In genomic region chr3:9216736-9217135, GRCh38 we compare ENCODE assay signal across 34 cellular contexts. TPM values are rescaled to one million over a fixed set of nuclear protein-coding genes. Genes with fewer than 3 reads are reported as not detected.
DNase-seq lines count a peak whose midpoint lies in the region; ATAC-seq, FAIRE-seq and TF ChIP-seq lines count a peak whose summit lies in the region.
"Had no signal": no experiment of that assay in that cellular context is flagged by ENCODE, and none has a peak within 500 bp of the region (broad histone marks: within the 10 kb centered on the region; RNA-seq: fewer than 3 reads in every experiment).

No MANE protein-coding gene starts in this region.

- no peak overlapping the region for H3K9ac ChIP-seq in astrocyte (ENCODE audit: low read length)

- no peak overlapping the region for H3K27ac Mint-ChIP-seq in astrocyte (ENCODE audit: unreplicated experiment)
- H3K27ac Mint-ChIP-seq in glutamatergic neuron (ENCODE audit: unreplicated experiment) = peak overlapping the region; percentile 23
- H3K27ac Mint-ChIP-seq: activated CD4-positive, alpha-beta memory T cell treated with anti-CD3 and anti-CD28 coated beads for 36 hours; activated naive CD8-positive, alpha-beta T cell treated with anti-CD3 and anti-CD28 coated beads, Interleukin-2, amount 50 U/mL, for 24 hours; activated T-cell treated with anti-CD3 and anti-CD28 coated beads, Interleukin-2, amount 50 U/mL, for 72 hours; dendritic cell treated with granulocyte-macrophage colony-stimulating factor and Interleukin-4, amounts not matched to agents 40 ng/mL and 50 ng/mL, for 4 days; endodermal cell; GM23338; immature natural killer cell; stimulated activated effector memory CD8-positive, alpha-beta T cell treated with anti-CD3 and anti-CD28 coated beads, Interleukin-12 subunit alpha, Interleukin-12 subunit beta, amount 100 ng/mL, for 72 hours; T-helper 17 cell had no signal

- no peaks in the 10 kb centered on the region for H3K9me3 Mint-ChIP-seq in astrocyte (ENCODE audit: unreplicated experiment)
- peaks cover 2% of the 10 kb centered on the region for H3K9me3 Mint-ChIP-seq in glutamatergic neuron (ENCODE audit: unreplicated experiment)
- H3K9me3 Mint-ChIP-seq: activated CD4-positive, alpha-beta memory T cell treated with anti-CD3 and anti-CD28 coated beads for 36 hours; activated naive CD8-positive, alpha-beta T cell treated with anti-CD3 and anti-CD28 coated beads, Interleukin-2, amount 50 U/mL, for 24 hours; activated T-cell treated with anti-CD3 and anti-CD28 coated beads, Interleukin-2, amount 50 U/mL, for 72 hours; dendritic cell treated with granulocyte-macrophage colony-stimulating factor and Interleukin-4, amounts not matched to agents 40 ng/mL and 50 ng/mL, for 4 days; endodermal cell; GM23338; immature natural killer cell; stimulated activated effector memory CD8-positive, alpha-beta T cell treated with anti-CD3 and anti-CD28 coated beads, Interleukin-12 subunit alpha, Interleukin-12 subunit beta, amount 100 ng/mL, for 72 hours had no signal

- peak; percentile 67 for ATAC-seq in sciatic nerve
- no peak for ATAC-seq in GM19467 (IDR thresholded peaks at IDR 0.05; ENCODE audit: unreplicated experiment)
- no peak for ATAC-seq in GM18858 (IDR thresholded peaks at IDR 0.05; ENCODE audit: unreplicated experiment)
- no peak for ATAC-seq in HG03175 (IDR thresholded peaks at IDR 0.05; ENCODE audit: unreplicated experiment)
- ATAC-seq: A549; activated naive CD8-positive, alpha-beta T cell treated with anti-CD3 and anti-CD28 coated beads, Interleukin-2, amount 50 U/mL, for 24 hours; activated T-cell treated with anti-CD3 and anti-CD28 coated beads, Interleukin-2, amount 50 U/mL, for 72 hours; GM23338; left lobe of liver; psoas muscle; Right ventricle myocardium inferior; SK-N-SH treated with all-trans-retinoic acid at 6 μM for 48 hours; stimulated activated effector memory CD8-positive, alpha-beta T cell treated with anti-CD3 and anti-CD28 coated beads, Interleukin-12 subunit alpha, Interleukin-12 subunit beta, amount 100 ng/mL, for 72 hours; T-helper 17 cell had no signal

- no peak overlapping the region for H3K4me3 ChIP-seq in astrocyte (ENCODE audit: insufficient read depth, low read depth, low read length)
- H3K4me3 ChIP-seq: A549, esophagus muscularis mucosa, GM23338, PC-9, psoas muscle, upper lobe of left lung had no signal

- H3K4me3 Mint-ChIP-seq in astrocyte (ENCODE audit: unreplicated experiment) (no peak overlapping the region), glutamatergic neuron (ENCODE audit: unreplicated experiment) (no peak overlapping the region)
- H3K4me3 Mint-ChIP-seq: activated CD4-positive, alpha-beta memory T cell treated with anti-CD3 and anti-CD28 coated beads for 36 hours; activated naive CD8-positive, alpha-beta T cell treated with anti-CD3 and anti-CD28 coated beads, Interleukin-2, amount 50 U/mL, for 24 hours; activated T-cell treated with anti-CD3 and anti-CD28 coated beads, Interleukin-2, amount 50 U/mL, for 72 hours; dendritic cell treated with granulocyte-macrophage colony-stimulating factor and Interleukin-4, amounts not matched to agents 40 ng/mL and 50 ng/mL, for 4 days; endodermal cell; GM23338; immature natural killer cell; stimulated activated effector memory CD8-positive, alpha-beta T cell treated with anti-CD3 and anti-CD28 coated beads, Interleukin-12 subunit alpha, Interleukin-12 subunit beta, amount 100 ng/mL, for 72 hours; T-helper 17 cell had no signal

- H3K4me1 Mint-ChIP-seq in astrocyte (ENCODE audit: low read depth, unreplicated experiment) (peaks cover 9% of the 10 kb centered on the region), glutamatergic neuron (ENCODE audit: low read depth, unreplicated experiment) (peaks cover 39% of the 10 kb centered on the region)
- H3K4me1 Mint-ChIP-seq: immature natural killer cell; stimulated activated effector memory CD8-positive, alpha-beta T cell treated with anti-CD3 and anti-CD28 coated beads, Interleukin-12 subunit alpha, Interleukin-12 subunit beta, amount 100 ng/mL, for 72 hours had no signal

- peaks cover 2% of the 10 kb centered on the region for H3K36me3 Mint-ChIP-seq in astrocyte (ENCODE audit: low read depth, unreplicated experiment)
- H3K36me3 Mint-ChIP-seq in glutamatergic neuron (ENCODE audit: unreplicated experiment) = peaks cover 8% of the 10 kb centered on the region
- H3K36me3 Mint-ChIP-seq: activated CD4-positive, alpha-beta memory T cell treated with anti-CD3 and anti-CD28 coated beads for 36 hours; immature natural killer cell; stimulated activated effector memory CD8-positive, alpha-beta T cell treated with anti-CD3 and anti-CD28 coated beads, Interleukin-12 subunit alpha, Interleukin-12 subunit beta, amount 100 ng/mL, for 72 hours had no signal

- peaks cover 14% of the 10 kb centered on the region for H3K4me1 ChIP-seq in astrocyte (ENCODE audit: insufficient read depth, low read length)
- H3K4me1 ChIP-seq: A549, esophagus muscularis mucosa, psoas muscle, upper lobe of left lung had no signal

- H3K79me2 ChIP-seq in astrocyte (ENCODE audit: insufficient read depth, low read length) = no peaks in the 10 kb centered on the region

- no peak overlapping the region for H3K4me2 ChIP-seq in astrocyte (ENCODE audit: low read length)
- H3K4me2 ChIP-seq: A549, GM23338, PC-9 had no signal

- no peak for FAIRE-seq in astrocyte (lab: Jason Lieb, UNC)
- FAIRE-seq: A549 had no signal

- TF ChIP-seq CTCF in astrocyte (IDR thresholded peaks at IDR 0.05; ENCODE audit: insufficient read depth, low read depth, low read length) (no peak), glutamatergic neuron (IDR thresholded peaks at IDR 0.05; ENCODE audit: partially characterized antibody, unreplicated experiment) (no peak)

- DNase-seq in AG20443 (ENCODE audit: low spot score) = peak; percentile 77
- DNase-seq in astrocyte (ENCODE audit: low read depth) = peak; percentile 23
- DNase-seq in glutamatergic neuron = no peak
- no peak for DNase-seq in sciatic nerve (ENCODE audit: low spot score)
- DNase-seq in dedifferentiated amniotic fluid mesenchymal stem cell (ENCODE audit: extremely low spot score) = no peak
- DNase-seq: activated CD4-positive, alpha-beta memory T cell treated with anti-CD3 and anti-CD28 coated beads for 36 hours; activated CD4-positive, CD25-positive, alpha-beta regulatory T cell treated with anti-CD3 and anti-CD28 coated beads, Interleukin-2, amount 50 U/mL, for 72 hours; activated naive CD8-positive, alpha-beta T cell treated with anti-CD3 and anti-CD28 coated beads, Interleukin-2, amount 50 U/mL, for 24 hours; activated T-cell treated with anti-CD3 and anti-CD28 coated beads, Interleukin-2, amount 50 U/mL, for 72 hours; central memory CD4-positive, alpha-beta T cell; DMS 273 treated with DMSO at 0.1 percent for 48 hours; EL; endodermal cell; immature natural killer cell; IMR-90; mesendoderm; NCI-H1436 treated with DMSO at 0.1 percent for 48 hours; NCI-H345; NCI-H69; PC-9; psoas muscle; T-helper 17 cell; upper lobe of left lung had no signal

- no peak overlapping the region for H3K27ac ChIP-seq in astrocyte (ENCODE audit: low read depth, low read length)
- H3K27ac ChIP-seq: A549, esophagus muscularis mucosa, PC-9, psoas muscle, upper lobe of left lung had no signal

- no peaks in the 10 kb centered on the region for H3K9me3 ChIP-seq in astrocyte (ENCODE audit: insufficient read depth, low read depth, low read length)
- H3K9me3 ChIP-seq: A549, esophagus muscularis mucosa, psoas muscle, upper lobe of left lung had no signal

- H3K27me3 ChIP-seq in astrocyte (ENCODE audit: insufficient read depth, low read length) = peaks cover 18% of the 10 kb centered on the region
- H3K27me3 ChIP-seq: esophagus muscularis mucosa, upper lobe of left lung had no signal

- intact Hi-C loops in sciatic nerve (cut with DNase I) = no loop called here

- no peaks in the 10 kb centered on the region for H4K20me1 ChIP-seq in astrocyte (ENCODE audit: insufficient read depth, low read length)

- H3K27me3 Mint-ChIP-seq in astrocyte (ENCODE audit: low read depth, unreplicated experiment) = peaks cover 6% of the 10 kb centered on the region
- peaks cover 8% of the 10 kb centered on the region for H3K27me3 Mint-ChIP-seq in glutamatergic neuron (ENCODE audit: unreplicated experiment)
- H3K27me3 Mint-ChIP-seq: activated CD4-positive, alpha-beta memory T cell treated with anti-CD3 and anti-CD28 coated beads for 36 hours; activated naive CD8-positive, alpha-beta T cell treated with anti-CD3 and anti-CD28 coated beads, Interleukin-2, amount 50 U/mL, for 24 hours; dendritic cell treated with granulocyte-macrophage colony-stimulating factor and Interleukin-4, amounts not matched to agents 40 ng/mL and 50 ng/mL, for 4 days; T-helper 17 cell had no signal

- H3K36me3 ChIP-seq in astrocyte (ENCODE audit: insufficient read depth, low read length) = no peaks in the 10 kb centered on the region
- H3K36me3 ChIP-seq: esophagus muscularis mucosa, upper lobe of left lung had no signal

- H2AFZ ChIP-seq in astrocyte (ENCODE audit: low read depth, low read length) = no peak overlapping the region
- H2AFZ ChIP-seq: GM23338, PC-9 had no signal

RNA-seq across cellular contexts. Expression of gene SRGAP3, which starts 32.7 kb away (rescaled TPM):
- total RNA-seq in astrocyte (3.9 and 5.4 TPM in 2 replicates), glutamatergic neuron (ENCODE audit: unreplicated experiment) (197 TPM), sciatic nerve (14.4 TPM)

Comparison
In these comparisons a context has a peak if more than half of its experiments do, and no peak if none do; other contexts are left out.
1. DNase-seq: peak in AG20443 (single experiment) and astrocyte (single experiment); none in glutamatergic neuron (single experiment), sciatic nerve (single experiment) and dedifferentiated amniotic fluid mesenchymal stem cell (single experiment).
2. RNA of gene SRGAP3, which starts 32.7 kb away (total RNA-seq): 197 TPM in glutamatergic neuron (single experiment); 14.4 TPM in sciatic nerve (single experiment) and 3.9 to 5.4 TPM in astrocyte; every median in the first group is over 10 times any median in the second.